Comparison of ENCODE assay signal across 8 cellular contexts in genomic region chr2:27263287-27264252, GRCh38. TPM values are rescaled to one million over a fixed set of nuclear protein-coding genes. Genes with fewer than 3 reads are reported as not detected.
DNase-seq lines count a peak whose midpoint lies in the region; ATAC-seq and FAIRE-seq lines count a peak whose summit lies in the region.

No MANE protein-coding gene starts in this region.

- peak overlapping the region; percentile 61 for H2AK5ac ChIP-seq in neuronal stem cell (ENCODE audit: low read depth, low read length)

- ATAC-seq in HG03045 (IDR thresholded peaks at IDR 0.05; ENCODE audit: unreplicated experiment): no peak

- H3K4me3 ChIP-seq in neuronal stem cell (ENCODE audit: low read length in 2 of 2): peak overlapping the region in 1 of 2 donors; percentile 80
- peak overlapping the region in 1 of 2 donors; percentile 54 for H3K4me3 ChIP-seq in small intestine (ENCODE audit: low read depth in 1 of 2, low read length in 2 of 2)

- no peak overlapping the region for H4K91ac ChIP-seq in neuronal stem cell (ENCODE audit: low read depth, low read length, poor library complexity)

- H3K9ac ChIP-seq in neuronal stem cell (ENCODE audit: low read depth, low read length, poor library complexity): peak overlapping the region; percentile 38

- H3K4ac ChIP-seq in neuronal stem cell (ENCODE audit: low read length): no peak overlapping the region

- H2BK120ac ChIP-seq in neuronal stem cell (ENCODE audit: low read depth, low read length): no peak overlapping the region

- H3K14ac ChIP-seq in neuronal stem cell (ENCODE audit: low read length): peak overlapping the region; percentile 47

- H3K23ac ChIP-seq in neuronal stem cell (ENCODE audit: low read depth, low read length, poor library complexity): peak overlapping the region; percentile 62

- H2BK5ac ChIP-seq in neuronal stem cell (ENCODE audit: low read length): peak overlapping the region; percentile 62

- H3K27me3 ChIP-seq in neuronal stem cell (ENCODE audit: control insufficient read depth in 3 of 3, insufficient read depth in 3 of 3, low read depth in 1 of 3, low read length in 3 of 3): peaks cover 38 to 95% (median 62%) of the 10 kb centered on the region in 3 experiments
- peaks cover 18 to 32% of the 10 kb centered on the region in 2 donors for H3K27me3 ChIP-seq in small intestine (ENCODE audit: control insufficient read depth in 2 of 2, insufficient read depth in 2 of 2, low read length in 2 of 2)

- H3K4me2 ChIP-seq in neuronal stem cell (ENCODE audit: insufficient read depth, low read length, poor library complexity, severe bottlenecking): peak overlapping the region; percentile 87

- H2BK12ac ChIP-seq in neuronal stem cell (ENCODE audit: low read length): no peak overlapping the region

- H4K8ac ChIP-seq in neuronal stem cell (ENCODE audit: low read depth, low read length): no peak overlapping the region

- no peak for FAIRE-seq in small intestine (lab: Jason Lieb, UNC)

- H3K9me3 ChIP-seq in neuronal stem cell (replicated peaks in 1 of 2; ENCODE audit: control insufficient read depth in 2 of 2, insufficient read depth in 1 of 2, low read depth in 1 of 2, low read length in 2 of 2): peaks cover 0 to 2% of the 10 kb centered on the region in 2 donors
- no peaks in the 10 kb centered on the region for H3K9me3 ChIP-seq in small intestine (ENCODE audit: control insufficient read depth, low read depth)

- peaks cover 0 to 3% of the 10 kb centered on the region in 2 donors for H3K4me1 ChIP-seq in neuronal stem cell (ENCODE audit: control insufficient read depth in 2 of 2, insufficient read depth in 1 of 2, low read depth in 1 of 2, low read length in 2 of 2)
- H3K4me1 ChIP-seq in small intestine (ENCODE audit: control insufficient read depth in 2 of 2, insufficient read depth in 1 of 2, low read depth in 1 of 2, low read length in 1 of 2): peaks cover 2 to 5% of the 10 kb centered on the region in 2 donors

- no CpG with 5 or more reads among the region's 46 CpGs for WGBS in neuronal stem cell (ENCODE audit: extremely low coverage in 2 of 2, insufficient read length in 2 of 2, insufficient replicate concordance in 1 of 2), 2 donors
- 2 to 5% (median 2%) methylated on average over 46 of the region's 46 CpGs for WGBS in small intestine, 3 donors

- H3K36me3 ChIP-seq in neuronal stem cell (replicated peaks in 1 of 2; ENCODE audit: control insufficient read depth in 2 of 2, insufficient read depth in 2 of 2, low read length in 2 of 2) (no peaks in the 10 kb centered on the region), small intestine (ENCODE audit: control insufficient read depth in 2 of 2, insufficient read depth in 2 of 2, low read length in 2 of 2) (no peaks in the 10 kb centered on the region)

- H2BK15ac ChIP-seq in neuronal stem cell (ENCODE audit: low read length): no peak overlapping the region

- H3K79me1 ChIP-seq in neuronal stem cell (ENCODE audit: low read depth, low read length): no peaks in the 10 kb centered on the region

- H3K27ac ChIP-seq in neuronal stem cell (replicated peaks; ENCODE audit: low read length) (no peak overlapping the region), small intestine (ENCODE audit: low read depth in 1 of 2, low read length in 1 of 2) (no peak overlapping the region)

- peak overlapping the region; percentile 85 for H2AFZ ChIP-seq in neuronal stem cell (ENCODE audit: low read length)

- DNase-seq in D341Med (ENCODE audit: low spot score) (peak; percentile 41), NCI-H2171 (lab: John Stamatoyannopoulos, UW) (peak; percentile 20), ecto neural progenitor cell (ENCODE audit: low spot score) (peak; percentile 55), neuronal stem cell (ENCODE audit: low spot score) (no peak), small intestine (no peak), NCI-H2029 treated with DMSO at 0.1 percent for 48 hours (lab: John Stamatoyannopoulos, UW) (no peak), NK-92 (lab: John Stamatoyannopoulos, UW; ENCODE audit: unreplicated experiment) (no peak)

- H3K18ac ChIP-seq in neuronal stem cell (ENCODE audit: low read length): peak overlapping the region; percentile 87

RNA-seq across cellular contexts. Expression of gene SLC30A3, which starts 0.7 kb away (rescaled TPM):
- polyA plus RNA-seq in neuronal stem cell (2013, experiment 1 of 2): 1.2 TPM
- 1.3 TPM for polyA plus RNA-seq in neuronal stem cell (2013, experiment 2 of 2)
- polyA plus RNA-seq in small intestine: under 1 TPM in 1 of 3 donors, not detected in 2; 0.04 TPM

RNA-seq across cellular contexts. Expression of gene DNAJC5G, which starts 11.7 kb away (rescaled TPM):
- 0.04 TPM for polyA plus RNA-seq in neuronal stem cell (2013, experiment 1 of 2)
- not detected for polyA plus RNA-seq in neuronal stem cell (2013, experiment 2 of 2)
- not detected for polyA plus RNA-seq in small intestine

RNA-seq across cellular contexts. Expression of gene TRIM54, which starts 18.7 kb away (rescaled TPM):
- 0.04 TPM for polyA plus RNA-seq in neuronal stem cell (2013, experiment 1 of 2)
- polyA plus RNA-seq in neuronal stem cell (2013, experiment 2 of 2): not detected
- 1 to 10 TPM; 1.3 to 5.4 (median 2.4) TPM for polyA plus RNA-seq in small intestine

RNA-seq across cellular contexts. Expression of gene UCN, which starts 44.7 kb away (rescaled TPM):
- polyA plus RNA-seq in neuronal stem cell (2013, experiment 1 of 2): 1.0 TPM
- 0.90 TPM for polyA plus RNA-seq in neuronal stem cell (2013, experiment 2 of 2)
- polyA plus RNA-seq in small intestine: 1 to 10 TPM in 2 of 3 donors, under 1 TPM in 1; 0.76 to 8.9 (median 1.8) TPM

RNA-seq across cellular contexts. Expression of gene CAD, which starts 46.4 kb away (rescaled TPM):
- 16.3 TPM for polyA plus RNA-seq in neuronal stem cell (2013, experiment 1 of 2)
- 16.0 TPM for polyA plus RNA-seq in neuronal stem cell (2013, experiment 2 of 2)
- polyA plus RNA-seq in small intestine: 10 to 100 TPM in 1 of 3 donors, 1 to 10 TPM in 2; 8.6 to 20.9 (median 9.6) TPM

Comparison
In these comparisons a context has a peak if more than half of its experiments do, and no peak if none do; other contexts are left out.
1. DNase-seq: peak in D341Med (single experiment), NCI-H2171 (single experiment) and ecto neural progenitor cell (single experiment); none in neuronal stem cell (single experiment), small intestine (single experiment), NCI-H2029 treated with DMSO at 0.1 percent for 48 hours (single experiment) and NK-92 (single experiment).